Comparison of ENCODE assay signal across 8 cellular contexts in the genomic region with DNA sequence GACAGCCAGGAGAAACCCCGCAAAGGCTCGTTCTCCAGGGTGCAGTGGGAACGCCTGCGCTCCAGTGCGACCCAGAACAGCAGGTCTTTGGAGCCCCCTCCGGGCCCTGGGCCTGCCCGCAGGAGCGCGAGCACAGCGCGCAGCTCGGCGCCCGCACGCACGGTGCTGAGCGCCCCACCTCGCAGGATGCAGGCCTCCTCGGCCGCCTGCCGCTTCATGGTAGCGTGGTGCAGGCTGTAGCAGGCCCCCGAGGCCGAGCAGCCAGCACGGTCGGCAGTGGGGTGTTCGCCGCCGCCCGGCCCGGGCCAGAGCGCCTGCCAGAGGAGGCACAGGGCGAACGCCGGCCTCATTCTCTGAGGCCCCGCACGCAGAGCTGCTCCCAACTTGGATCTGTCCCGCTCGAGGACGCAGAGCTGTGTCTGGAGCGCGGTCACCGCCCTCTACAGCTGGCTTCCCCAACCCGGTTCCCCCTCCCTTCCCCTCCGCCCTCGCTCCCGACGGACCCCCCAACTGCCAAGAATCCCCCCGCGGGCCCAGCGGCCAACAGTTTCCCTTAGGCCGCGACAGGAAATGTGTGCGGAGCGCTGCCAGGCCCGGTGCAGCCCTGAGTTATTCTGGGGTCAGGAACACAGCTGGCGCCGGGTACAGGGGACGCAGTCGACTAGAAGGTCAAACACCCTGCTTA. TPM values are rescaled to one million over a fixed set of nuclear protein-coding genes. Genes with fewer than 3 reads are reported as not detected.
A peak's percentile ranks its signal among the peaks of the same experiment; 100 is the strongest.
DNase-seq lines count a peak whose midpoint lies in the region; ATAC-seq and TF ChIP-seq lines count a peak whose summit lies in the region.

A gene with protein sequence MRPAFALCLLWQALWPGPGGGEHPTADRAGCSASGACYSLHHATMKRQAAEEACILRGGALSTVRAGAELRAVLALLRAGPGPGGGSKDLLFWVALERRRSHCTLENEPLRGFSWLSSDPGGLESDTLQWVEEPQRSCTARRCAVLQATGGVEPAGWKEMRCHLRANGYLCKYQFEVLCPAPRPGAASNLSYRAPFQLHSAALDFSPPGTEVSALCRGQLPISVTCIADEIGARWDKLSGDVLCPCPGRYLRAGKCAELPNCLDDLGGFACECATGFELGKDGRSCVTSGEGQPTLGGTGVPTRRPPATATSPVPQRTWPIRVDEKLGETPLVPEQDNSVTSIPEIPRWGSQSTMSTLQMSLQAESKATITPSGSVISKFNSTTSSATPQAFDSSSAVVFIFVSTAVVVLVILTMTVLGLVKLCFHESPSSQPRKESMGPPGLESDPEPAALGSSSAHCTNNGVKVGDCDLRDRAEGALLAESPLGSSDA (minus strand): TSS at position 421 of the 685 bp plus-strand sequence. CDS start 71 bp downstream, at position 350.

- POLR2A ChIA-PET in activated CD8-positive, alpha-beta T cell treated with anti-CD3 and anti-CD28 coated beads, Interleukin-2, amount 10 ng/mL, durations not matched to agents 7 days and 5 days (lab: Charles Lee) = no interaction called here

- H3K23ac ChIP-seq in neuronal stem cell (ENCODE audit: low read depth, low read length, poor library complexity) = peak within 1 kb of the TSS; percentile 55

- CTCF ChIA-PET in activated CD8-positive, alpha-beta T cell treated with anti-CD3 and anti-CD28 coated beads, Interleukin-2, amount 10 ng/mL, durations not matched to agents 7 days and 5 days (lab: Charles Lee) = no interaction called here

- peak; percentile 23 for DNase-seq in activated CD8-positive, alpha-beta T cell treated with anti-CD3 and anti-CD28 coated beads, Interleukin-2, amount 10 ng/mL, durations not matched to agents 7 days and 5 days
- DNase-seq in neuronal stem cell (ENCODE audit: low spot score) (no peak), kidney tubule cell (ENCODE audit: low spot score) (no peak), H4 (ENCODE audit: low spot score) (no peak)

- peak within 1 kb of the TSS; percentile 48 for H3K4me3 Mint-ChIP-seq in activated CD8-positive, alpha-beta T cell treated with anti-CD3 and anti-CD28 coated beads, Interleukin-2, amount 10 ng/mL, durations not matched to agents 7 days and 5 days

- peaks cover 10% of the 10 kb centered on the region for H3K4me1 Mint-ChIP-seq in activated CD8-positive, alpha-beta T cell treated with anti-CD3 and anti-CD28 coated beads, Interleukin-2, amount 10 ng/mL, durations not matched to agents 7 days and 5 days (ENCODE audit: low read depth)

- peak within 1 kb of the TSS; percentile 87 for H3K9ac ChIP-seq in BLaER1
- peak within 1 kb of the TSS; percentile 80 for H3K9ac ChIP-seq in neuronal stem cell (ENCODE audit: low read depth, low read length, poor library complexity)

- H3K27me3 ChIP-seq in BLaER1 (no peaks in the 10 kb centered on the region), gastroesophageal sphincter (peaks cover 41% of the 10 kb centered on the region), neuronal stem cell (ENCODE audit: control insufficient read depth in 3 of 3, insufficient read depth in 3 of 3, low read depth in 1 of 3, low read length in 3 of 3) (peaks cover 15 to 44% (median 29%) of the 10 kb centered on the region in 3 experiments)

- WGBS in gastroesophageal sphincter (ENCODE audit: low coverage in 1 of 2), 2 donors = no CpG with 5 or more reads among the region's 60 CpGs
- no CpG with 5 or more reads among the region's 60 CpGs for WGBS in neuronal stem cell (ENCODE audit: extremely low coverage in 2 of 2, insufficient read length in 2 of 2, insufficient replicate concordance in 1 of 2), 2 donors

- peak within 1 kb of the TSS; percentile 61 for H3K4me2 ChIP-seq in BLaER1
- peak within 1 kb of the TSS; percentile 98 for H3K4me2 ChIP-seq in neuronal stem cell (ENCODE audit: insufficient read depth, low read length, poor library complexity, severe bottlenecking)

- TF ChIP-seq POLR2A in gastroesophageal sphincter (IDR thresholded peaks at IDR 0.05) = peak in 1 of 2 donors; percentile 25

- peak within 1 kb of the TSS; percentile 80 for H3K18ac ChIP-seq in neuronal stem cell (ENCODE audit: low read length)

- no peak within 1 kb of the TSS for H2BK120ac ChIP-seq in neuronal stem cell (ENCODE audit: low read depth, low read length)

- peak within 1 kb of the TSS; percentile 63 for H2BK12ac ChIP-seq in neuronal stem cell (ENCODE audit: low read length)

- no peak within 1 kb of the TSS for H4K91ac ChIP-seq in neuronal stem cell (ENCODE audit: low read depth, low read length, poor library complexity)

- H3K4me1 ChIP-seq in BLaER1 (peaks cover 12% of the 10 kb centered on the region), gastroesophageal sphincter (peaks cover 0 to 16% (median 0%) of the 10 kb centered on the region in 3 donors), neuronal stem cell (ENCODE audit: control insufficient read depth in 2 of 2, insufficient read depth in 1 of 2, low read depth in 1 of 2, low read length in 2 of 2) (peaks cover 0 to 7% of the 10 kb centered on the region in 2 donors)

- H3K36me3 ChIP-seq in BLaER1 (no peaks in the 10 kb centered on the region), gastroesophageal sphincter (no peaks in the 10 kb centered on the region), neuronal stem cell (replicated peaks in 1 of 2; ENCODE audit: control insufficient read depth in 2 of 2, insufficient read depth in 2 of 2, low read length in 2 of 2) (no peaks in the 10 kb centered on the region)

- no peaks in the 10 kb centered on the region for H3K36me3 Mint-ChIP-seq in activated CD8-positive, alpha-beta T cell treated with anti-CD3 and anti-CD28 coated beads, Interleukin-2, amount 10 ng/mL, durations not matched to agents 7 days and 5 days (ENCODE audit: low read depth)

- H3K27ac ChIP-seq in BLaER1 = peak within 1 kb of the TSS; percentile 91
- H3K27ac ChIP-seq in gastroesophageal sphincter = peak within 1 kb of the TSS in 3 of 4 donors; percentile 75 to 84 (median 76)
- H3K27ac ChIP-seq in neuronal stem cell (replicated peaks; ENCODE audit: low read length) = no peak within 1 kb of the TSS

- H3K9me3 ChIP-seq in BLaER1 = peaks cover 12% of the 10 kb centered on the region
- H3K9me3 ChIP-seq in gastroesophageal sphincter = peaks cover 0 to 3% (median 0%) of the 10 kb centered on the region in 3 donors
- no peaks in the 10 kb centered on the region for H3K9me3 ChIP-seq in neuronal stem cell (replicated peaks in 1 of 2; ENCODE audit: control insufficient read depth in 2 of 2, insufficient read depth in 1 of 2, low read depth in 1 of 2, low read length in 2 of 2)

- H3K79me1 ChIP-seq in neuronal stem cell (ENCODE audit: low read depth, low read length) = no peaks in the 10 kb centered on the region

- ATAC-seq in activated CD8-positive, alpha-beta T cell treated with anti-CD3 and anti-CD28 coated beads, Interleukin-2, amount 10 ng/mL, durations not matched to agents 7 days and 5 days = peak; percentile 85
- peak; percentile 84 for ATAC-seq in gastroesophageal sphincter
- no peak for ATAC-seq in GM18861 (IDR thresholded peaks at IDR 0.05; ENCODE audit: unreplicated experiment)
- no peak for ATAC-seq in HG03457 (IDR thresholded peaks at IDR 0.05; ENCODE audit: unreplicated experiment)

- peak within 1 kb of the TSS; percentile 71 for H3K14ac ChIP-seq in neuronal stem cell (ENCODE audit: low read length)

- H3K9me3 Mint-ChIP-seq in activated CD8-positive, alpha-beta T cell treated with anti-CD3 and anti-CD28 coated beads, Interleukin-2, amount 10 ng/mL, durations not matched to agents 7 days and 5 days (ENCODE audit: insufficient read depth) = no peaks in the 10 kb centered on the region

- peak within 1 kb of the TSS; percentile 49 for H2AFZ ChIP-seq in neuronal stem cell (ENCODE audit: low read length)

- no peak within 1 kb of the TSS for H4K8ac ChIP-seq in neuronal stem cell (ENCODE audit: low read depth, low read length)

- H2AK5ac ChIP-seq in neuronal stem cell (ENCODE audit: low read depth, low read length) = peak within 1 kb of the TSS; percentile 37

- no peak within 1 kb of the TSS for H3K4ac ChIP-seq in neuronal stem cell (ENCODE audit: low read length)

- peak within 1 kb of the TSS; percentile 77 for H3K4me3 ChIP-seq in BLaER1
- peak within 1 kb of the TSS; percentile 28 to 55 for H3K4me3 ChIP-seq in gastroesophageal sphincter
- peak within 1 kb of the TSS in 1 of 2 donors; percentile 79 for H3K4me3 ChIP-seq in neuronal stem cell (ENCODE audit: low read length in 2 of 2)

- peak within 1 kb of the TSS; percentile 94 for H2BK15ac ChIP-seq in neuronal stem cell (ENCODE audit: low read length)

- no peak within 1 kb of the TSS for H2BK5ac ChIP-seq in neuronal stem cell (ENCODE audit: low read length)

- peaks cover 44% of the 10 kb centered on the region for H3K27me3 Mint-ChIP-seq in activated CD8-positive, alpha-beta T cell treated with anti-CD3 and anti-CD28 coated beads, Interleukin-2, amount 10 ng/mL, durations not matched to agents 7 days and 5 days (ENCODE audit: low read depth)

- no peak within 1 kb of the TSS for H3K27ac Mint-ChIP-seq in activated CD8-positive, alpha-beta T cell treated with anti-CD3 and anti-CD28 coated beads, Interleukin-2, amount 10 ng/mL, durations not matched to agents 7 days and 5 days

- H4K20me1 ChIP-seq in BLaER1 = peaks cover 24% of the 10 kb centered on the region

- TF ChIP-seq CTCF in gastroesophageal sphincter (IDR thresholded peaks at IDR 0.05) = no peak

- TF ChIP-seq EP300 in gastroesophageal sphincter (IDR thresholded peaks at IDR 0.05) = no peak

RNA-seq across cellular contexts. Expression of the gene that starts here (rescaled TPM):
- total RNA-seq in activated CD8-positive, alpha-beta T cell treated with anti-CD3 and anti-CD28 coated beads, Interleukin-2, amount 10 ng/mL, durations not matched to agents 7 days and 5 days = not detected
- total RNA-seq in gastroesophageal sphincter = 10 to 100 TPM; 13.7 to 39.4 (median 31.5) TPM
- polyA plus RNA-seq in neuronal stem cell (2013, experiment 1 of 2) = 0.11 TPM
- 0.11 TPM for polyA plus RNA-seq in neuronal stem cell (2013, experiment 2 of 2)
- not detected in 2 replicates for total RNA-seq in H4 (2014; rRNA removed; shearing (Covaris generic))

Comparison
In these comparisons a context has a peak if more than half of its experiments do, and no peak if none do; other contexts are left out.
1. RNA of the gene that starts here (total RNA-seq): 13.7 to 39.4 TPM in gastroesophageal sphincter; not detected in activated CD8-positive, alpha-beta T cell treated with anti-CD3 and anti-CD28 coated beads, Interleukin-2, amount 10 ng/mL, durations not matched to agents 7 days and 5 days and not detected in H4; every median in the first group is over 10 times any median in the second.
2. Peak in DNase-seq and ATAC-seq in activated CD8-positive, alpha-beta T cell treated with anti-CD3 and anti-CD28 coated beads, Interleukin-2, amount 10 ng/mL, durations not matched to agents 7 days and 5 days; RNA of the gene not detected or under 1 TPM.